ENCODE assay signal across 2 cellular contexts in the genomic region with DNA sequence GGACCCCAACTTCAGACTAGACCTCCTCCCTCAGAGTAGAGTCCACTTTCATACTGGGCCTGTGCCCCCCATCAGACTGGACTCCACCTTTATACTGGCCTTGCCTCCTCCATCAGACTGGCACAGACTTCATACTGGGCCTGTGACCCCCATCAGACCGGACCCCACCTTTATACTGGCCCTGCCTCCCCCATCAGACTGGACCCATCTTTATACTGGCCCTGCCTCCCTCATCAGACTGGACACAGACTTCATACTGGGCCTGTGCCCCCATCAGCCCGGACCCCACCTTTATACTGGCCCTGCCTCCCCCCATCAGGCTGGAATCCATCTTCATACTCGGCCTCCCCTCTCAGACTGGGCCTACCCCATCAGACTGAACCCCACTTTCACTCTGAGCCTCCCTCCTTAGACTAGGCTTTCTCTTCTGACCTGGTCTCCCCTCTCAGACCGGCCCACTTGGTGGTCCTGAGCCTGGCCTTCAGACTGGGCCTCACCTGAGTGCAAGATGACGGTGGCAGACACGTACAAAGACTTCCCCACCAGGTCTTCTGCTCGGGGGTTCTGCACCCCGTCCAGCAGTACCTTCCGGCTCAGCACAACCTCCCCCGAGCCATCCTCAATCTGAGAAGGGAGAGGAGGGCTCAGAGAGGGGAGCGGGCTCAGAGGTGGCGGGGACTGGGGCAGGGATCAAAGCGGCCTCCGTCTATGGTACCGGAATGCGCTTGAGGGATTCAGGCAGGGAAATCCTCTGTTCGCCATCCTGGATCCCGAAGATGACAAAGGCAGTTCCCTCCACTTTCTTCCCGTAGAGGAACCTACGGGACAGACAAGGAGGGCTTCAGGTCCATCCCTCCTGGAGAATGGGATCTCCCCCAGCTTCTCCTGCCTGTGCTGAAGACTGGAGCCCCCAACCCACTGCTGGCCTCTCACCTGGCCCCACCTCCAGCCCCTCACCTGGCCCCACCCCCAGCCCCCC.
TF ChIP-seq lines count a peak whose summit lies in the region.

No MANE protein-coding gene starts in this region.

TF ChIP-seq in A549, 52 proteins besides CTCF, POLR2A, EP300 and RAD21:
- no peak for TF ChIP-seq PHF8 (IDR thresholded peaks at IDR 0.05; ENCODE audit: borderline replicate concordance, low read depth)
- TF ChIP-seq ZFP36 (IDR thresholded peaks at IDR 0.05; ENCODE audit: borderline replicate concordance, partially characterized antibody) = peak; percentile 2
- TF ChIP-seq NPAS2 (CRISPR knock-in tag; IDR thresholded peaks at IDR 0.05; ENCODE audit: borderline replicate concordance) = no peak
- TF ChIP-seq HOXA7 (CRISPR knock-in tag; IDR thresholded peaks at IDR 0.05) = no peak
- TF ChIP-seq, protein P1, sequence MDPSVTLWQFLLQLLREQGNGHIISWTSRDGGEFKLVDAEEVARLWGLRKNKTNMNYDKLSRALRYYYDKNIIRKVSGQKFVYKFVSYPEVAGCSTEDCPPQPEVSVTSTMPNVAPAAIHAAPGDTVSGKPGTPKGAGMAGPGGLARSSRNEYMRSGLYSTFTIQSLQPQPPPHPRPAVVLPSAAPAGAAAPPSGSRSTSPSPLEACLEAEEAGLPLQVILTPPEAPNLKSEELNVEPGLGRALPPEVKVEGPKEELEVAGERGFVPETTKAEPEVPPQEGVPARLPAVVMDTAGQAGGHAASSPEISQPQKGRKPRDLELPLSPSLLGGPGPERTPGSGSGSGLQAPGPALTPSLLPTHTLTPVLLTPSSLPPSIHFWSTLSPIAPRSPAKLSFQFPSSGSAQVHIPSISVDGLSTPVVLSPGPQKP (IDR thresholded peaks at IDR 0.05; ENCODE audit: low read depth, low read length) = no peak

TF ChIP-seq in H1, 55 proteins besides CTCF, POLR2A, EP300 and RAD21:
- no peak for TF ChIP-seq TCF12 (IDR thresholded peaks at IDR 0.05; ENCODE audit: low read depth, low read length)
- TF ChIP-seq TEAD4 (IDR thresholded peaks at IDR 0.05; ENCODE audit: low read depth, low read length) = no peak
- no peak for TF ChIP-seq SIN3A (conservative IDR thresholded peaks at IDR 0.05 in 1 of 2, IDR thresholded peaks at IDR 0.05 in 1 of 2; ENCODE audit: low read depth in 1 of 2, low read length in 2 of 2)
- no peak for TF ChIP-seq KDM5A (IDR thresholded peaks at IDR 0.05; ENCODE audit: low read length)
- no peak for TF ChIP-seq TBP (IDR thresholded peaks at IDR 0.05; ENCODE audit: low read depth, low read length)
- TF ChIP-seq, protein P2, sequence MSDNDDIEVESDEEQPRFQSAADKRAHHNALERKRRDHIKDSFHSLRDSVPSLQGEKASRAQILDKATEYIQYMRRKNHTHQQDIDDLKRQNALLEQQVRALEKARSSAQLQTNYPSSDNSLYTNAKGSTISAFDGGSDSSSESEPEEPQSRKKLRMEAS (IDR thresholded peaks at IDR 0.05) = no peak
- TF ChIP-seq, protein P3, sequence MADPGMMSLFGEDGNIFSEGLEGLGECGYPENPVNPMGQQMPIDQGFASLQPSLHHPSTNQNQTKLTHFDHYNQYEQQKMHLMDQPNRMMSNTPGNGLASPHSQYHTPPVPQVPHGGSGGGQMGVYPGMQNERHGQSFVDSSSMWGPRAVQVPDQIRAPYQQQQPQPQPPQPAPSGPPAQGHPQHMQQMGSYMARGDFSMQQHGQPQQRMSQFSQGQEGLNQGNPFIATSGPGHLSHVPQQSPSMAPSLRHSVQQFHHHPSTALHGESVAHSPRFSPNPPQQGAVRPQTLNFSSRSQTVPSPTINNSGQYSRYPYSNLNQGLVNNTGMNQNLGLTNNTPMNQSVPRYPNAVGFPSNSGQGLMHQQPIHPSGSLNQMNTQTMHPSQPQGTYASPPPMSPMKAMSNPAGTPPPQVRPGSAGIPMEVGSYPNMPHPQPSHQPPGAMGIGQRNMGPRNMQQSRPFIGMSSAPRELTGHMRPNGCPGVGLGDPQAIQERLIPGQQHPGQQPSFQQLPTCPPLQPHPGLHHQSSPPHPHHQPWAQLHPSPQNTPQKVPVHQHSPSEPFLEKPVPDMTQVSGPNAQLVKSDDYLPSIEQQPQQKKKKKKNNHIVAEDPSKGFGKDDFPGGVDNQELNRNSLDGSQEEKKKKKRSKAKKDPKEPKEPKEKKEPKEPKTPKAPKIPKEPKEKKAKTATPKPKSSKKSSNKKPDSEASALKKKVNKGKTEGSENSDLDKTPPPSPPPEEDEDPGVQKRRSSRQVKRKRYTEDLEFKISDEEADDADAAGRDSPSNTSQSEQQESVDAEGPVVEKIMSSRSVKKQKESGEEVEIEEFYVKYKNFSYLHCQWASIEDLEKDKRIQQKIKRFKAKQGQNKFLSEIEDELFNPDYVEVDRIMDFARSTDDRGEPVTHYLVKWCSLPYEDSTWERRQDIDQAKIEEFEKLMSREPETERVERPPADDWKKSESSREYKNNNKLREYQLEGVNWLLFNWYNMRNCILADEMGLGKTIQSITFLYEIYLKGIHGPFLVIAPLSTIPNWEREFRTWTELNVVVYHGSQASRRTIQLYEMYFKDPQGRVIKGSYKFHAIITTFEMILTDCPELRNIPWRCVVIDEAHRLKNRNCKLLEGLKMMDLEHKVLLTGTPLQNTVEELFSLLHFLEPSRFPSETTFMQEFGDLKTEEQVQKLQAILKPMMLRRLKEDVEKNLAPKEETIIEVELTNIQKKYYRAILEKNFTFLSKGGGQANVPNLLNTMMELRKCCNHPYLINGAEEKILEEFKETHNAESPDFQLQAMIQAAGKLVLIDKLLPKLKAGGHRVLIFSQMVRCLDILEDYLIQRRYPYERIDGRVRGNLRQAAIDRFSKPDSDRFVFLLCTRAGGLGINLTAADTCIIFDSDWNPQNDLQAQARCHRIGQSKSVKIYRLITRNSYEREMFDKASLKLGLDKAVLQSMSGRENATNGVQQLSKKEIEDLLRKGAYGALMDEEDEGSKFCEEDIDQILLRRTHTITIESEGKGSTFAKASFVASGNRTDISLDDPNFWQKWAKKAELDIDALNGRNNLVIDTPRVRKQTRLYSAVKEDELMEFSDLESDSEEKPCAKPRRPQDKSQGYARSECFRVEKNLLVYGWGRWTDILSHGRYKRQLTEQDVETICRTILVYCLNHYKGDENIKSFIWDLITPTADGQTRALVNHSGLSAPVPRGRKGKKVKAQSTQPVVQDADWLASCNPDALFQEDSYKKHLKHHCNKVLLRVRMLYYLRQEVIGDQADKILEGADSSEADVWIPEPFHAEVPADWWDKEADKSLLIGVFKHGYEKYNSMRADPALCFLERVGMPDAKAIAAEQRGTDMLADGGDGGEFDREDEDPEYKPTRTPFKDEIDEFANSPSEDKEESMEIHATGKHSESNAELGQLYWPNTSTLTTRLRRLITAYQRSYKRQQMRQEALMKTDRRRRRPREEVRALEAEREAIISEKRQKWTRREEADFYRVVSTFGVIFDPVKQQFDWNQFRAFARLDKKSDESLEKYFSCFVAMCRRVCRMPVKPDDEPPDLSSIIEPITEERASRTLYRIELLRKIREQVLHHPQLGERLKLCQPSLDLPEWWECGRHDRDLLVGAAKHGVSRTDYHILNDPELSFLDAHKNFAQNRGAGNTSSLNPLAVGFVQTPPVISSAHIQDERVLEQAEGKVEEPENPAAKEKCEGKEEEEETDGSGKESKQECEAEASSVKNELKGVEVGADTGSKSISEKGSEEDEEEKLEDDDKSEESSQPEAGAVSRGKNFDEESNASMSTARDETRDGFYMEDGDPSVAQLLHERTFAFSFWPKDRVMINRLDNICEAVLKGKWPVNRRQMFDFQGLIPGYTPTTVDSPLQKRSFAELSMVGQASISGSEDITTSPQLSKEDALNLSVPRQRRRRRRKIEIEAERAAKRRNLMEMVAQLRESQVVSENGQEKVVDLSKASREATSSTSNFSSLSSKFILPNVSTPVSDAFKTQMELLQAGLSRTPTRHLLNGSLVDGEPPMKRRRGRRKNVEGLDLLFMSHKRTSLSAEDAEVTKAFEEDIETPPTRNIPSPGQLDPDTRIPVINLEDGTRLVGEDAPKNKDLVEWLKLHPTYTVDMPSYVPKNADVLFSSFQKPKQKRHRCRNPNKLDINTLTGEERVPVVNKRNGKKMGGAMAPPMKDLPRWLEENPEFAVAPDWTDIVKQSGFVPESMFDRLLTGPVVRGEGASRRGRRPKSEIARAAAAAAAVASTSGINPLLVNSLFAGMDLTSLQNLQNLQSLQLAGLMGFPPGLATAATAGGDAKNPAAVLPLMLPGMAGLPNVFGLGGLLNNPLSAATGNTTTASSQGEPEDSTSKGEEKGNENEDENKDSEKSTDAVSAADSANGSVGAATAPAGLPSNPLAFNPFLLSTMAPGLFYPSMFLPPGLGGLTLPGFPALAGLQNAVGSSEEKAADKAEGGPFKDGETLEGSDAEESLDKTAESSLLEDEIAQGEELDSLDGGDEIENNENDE (IDR thresholded peaks at IDR 0.05; ENCODE audit: insufficient replicate concordance, low read length) = no peak
- TF ChIP-seq CTBP2 (IDR thresholded peaks at IDR 0.05; ENCODE audit: borderline replicate concordance, insufficient read depth, insufficient read length, low read length) = no peak
- TF ChIP-seq TAF7 (optimal IDR thresholded peaks at IDR 0.05; ENCODE audit: borderline replicate concordance, low read depth, low read length) = no peak
- no peak for TF ChIP-seq EZH2 (IDR thresholded peaks at IDR 0.05; ENCODE audit: low read depth, low read length, severe bottlenecking)
- no peak for TF ChIP-seq TAF1 (IDR thresholded peaks at IDR 0.05; ENCODE audit: low read depth, low read length)
- no peak for TF ChIP-seq SRF (IDR thresholded peaks at IDR 0.05; ENCODE audit: low read depth, low read length)
- TF ChIP-seq, protein P4, sequence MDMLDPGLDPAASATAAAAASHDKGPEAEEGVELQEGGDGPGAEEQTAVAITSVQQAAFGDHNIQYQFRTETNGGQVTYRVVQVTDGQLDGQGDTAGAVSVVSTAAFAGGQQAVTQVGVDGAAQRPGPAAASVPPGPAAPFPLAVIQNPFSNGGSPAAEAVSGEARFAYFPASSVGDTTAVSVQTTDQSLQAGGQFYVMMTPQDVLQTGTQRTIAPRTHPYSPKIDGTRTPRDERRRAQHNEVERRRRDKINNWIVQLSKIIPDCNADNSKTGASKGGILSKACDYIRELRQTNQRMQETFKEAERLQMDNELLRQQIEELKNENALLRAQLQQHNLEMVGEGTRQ (IDR thresholded peaks at IDR 0.05; ENCODE audit: low read length) = no peak
- TF ChIP-seq ASH2L (IDR thresholded peaks at IDR 0.05; ENCODE audit: low read length) = no peak
- no peak for TF ChIP-seq SAP30 (IDR thresholded peaks at IDR 0.05; ENCODE audit: insufficient read depth, insufficient replicate concordance, low read length)
- TF ChIP-seq HDAC2 (IDR thresholded peaks at IDR 0.05; ENCODE audit: borderline replicate concordance in 1 of 2, low read depth in 2 of 2, low read length in 2 of 2) = no peak
- no peak for TF ChIP-seq CHD1 (IDR thresholded peaks at IDR 0.05; ENCODE audit: low read depth, low read length)
- no peak for TF ChIP-seq YY1 (IDR thresholded peaks at IDR 0.05; ENCODE audit: low read depth, low read length)
- TF ChIP-seq ZNF274 (IDR thresholded peaks at IDR 0.05; ENCODE audit: borderline replicate concordance, extremely low read depth, low read length) = no peak
